1 cellular context compared by ENCODE assay signal in genomic region chr2:120468136-120468535, GRCh38.
A peak's percentile ranks its signal among the peaks of the same experiment; 100 is the strongest.
TF ChIP-seq lines count a peak whose summit lies in the region.

No MANE protein-coding gene starts in this region.

TF ChIP-seq in HepG2, 621 proteins besides CTCF, POLR2A, EP300 and RAD21 (continued from another document):
- TF ChIP-seq ZNF687 (CRISPR knock-in tag; IDR thresholded peaks at IDR 0.05) (peak; percentile 45), SNRNP70 (IDR thresholded peaks at IDR 0.05; ENCODE audit: low read depth, low read length) (no peak), TCF7 (IDR thresholded peaks at IDR 0.05; ENCODE audit: low read depth) (no peak), EHMT2 (IDR thresholded peaks at IDR 0.05; ENCODE audit: borderline replicate concordance, low read depth, low read length) (no peak), NRL (CRISPR knock-in tag; IDR thresholded peaks at IDR 0.05; ENCODE audit: borderline replicate concordance) (0 out of 2 replicates have a peak, but pooled peaks have one; percentile 45), RCOR2 (CRISPR knock-in tag; IDR thresholded peaks at IDR 0.05) (no peak), KDM5A (IDR thresholded peaks at IDR 0.05; ENCODE audit: borderline replicate concordance, low read length) (no peak), ZNF547 (CRISPR knock-in tag; IDR thresholded peaks at IDR 0.05) (0 out of 2 replicates have a peak, but pooled peaks have one; percentile 38), ZNF781 (CRISPR knock-in tag; IDR thresholded peaks at IDR 0.05; ENCODE audit: borderline replicate concordance, not compliant biosample characterization) (no peak), SYNCRIP (IDR thresholded peaks at IDR 0.05; ENCODE audit: insufficient read depth, low read depth, low read length) (no peak), ZNF143 (CRISPR knock-in tag; IDR thresholded peaks at IDR 0.05) (peak; percentile 51; the same call in 1 of the 2 replicates), ZNF530 (CRISPR knock-in tag; IDR thresholded peaks at IDR 0.05; ENCODE audit: low read depth) (no peak)
- TF ChIP-seq, protein P1, sequence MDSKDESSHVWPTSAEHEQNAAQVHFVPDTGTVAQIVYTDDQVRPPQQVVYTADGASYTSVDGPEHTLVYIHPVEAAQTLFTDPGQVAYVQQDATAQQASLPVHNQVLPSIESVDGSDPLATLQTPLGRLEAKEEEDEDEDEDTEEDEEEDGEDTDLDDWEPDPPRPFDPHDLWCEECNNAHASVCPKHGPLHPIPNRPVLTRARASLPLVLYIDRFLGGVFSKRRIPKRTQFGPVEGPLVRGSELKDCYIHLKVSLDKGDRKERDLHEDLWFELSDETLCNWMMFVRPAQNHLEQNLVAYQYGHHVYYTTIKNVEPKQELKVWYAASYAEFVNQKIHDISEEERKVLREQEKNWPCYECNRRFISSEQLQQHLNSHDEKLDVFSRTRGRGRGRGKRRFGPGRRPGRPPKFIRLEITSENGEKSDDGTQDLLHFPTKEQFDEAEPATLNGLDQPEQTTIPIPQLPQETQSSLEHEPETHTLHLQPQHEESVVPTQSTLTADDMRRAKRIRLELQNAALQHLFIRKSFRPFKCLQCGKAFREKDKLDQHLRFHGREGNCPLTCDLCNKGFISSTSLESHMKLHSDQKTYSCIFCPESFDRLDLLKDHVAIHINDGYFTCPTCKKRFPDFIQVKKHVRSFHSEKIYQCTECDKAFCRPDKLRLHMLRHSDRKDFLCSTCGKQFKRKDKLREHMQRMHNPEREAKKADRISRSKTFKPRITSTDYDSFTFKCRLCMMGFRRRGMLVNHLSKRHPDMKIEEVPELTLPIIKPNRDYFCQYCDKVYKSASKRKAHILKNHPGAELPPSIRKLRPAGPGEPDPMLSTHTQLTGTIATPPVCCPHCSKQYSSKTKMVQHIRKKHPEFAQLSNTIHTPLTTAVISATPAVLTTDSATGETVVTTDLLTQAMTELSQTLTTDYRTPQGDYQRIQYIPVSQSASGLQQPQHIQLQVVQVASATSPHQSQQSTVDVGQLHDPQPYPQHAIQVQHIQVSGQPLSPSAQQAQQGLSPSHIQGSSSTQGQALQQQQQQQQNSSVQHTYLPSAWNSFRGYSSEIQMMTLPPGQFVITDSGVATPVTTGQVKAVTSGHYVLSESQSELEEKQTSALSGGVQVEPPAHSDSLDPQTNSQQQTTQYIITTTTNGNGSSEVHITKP (CRISPR knock-in tag; IDR thresholded peaks at IDR 0.05; ENCODE audit: low read depth): no peak
- TF ChIP-seq, protein P2, sequence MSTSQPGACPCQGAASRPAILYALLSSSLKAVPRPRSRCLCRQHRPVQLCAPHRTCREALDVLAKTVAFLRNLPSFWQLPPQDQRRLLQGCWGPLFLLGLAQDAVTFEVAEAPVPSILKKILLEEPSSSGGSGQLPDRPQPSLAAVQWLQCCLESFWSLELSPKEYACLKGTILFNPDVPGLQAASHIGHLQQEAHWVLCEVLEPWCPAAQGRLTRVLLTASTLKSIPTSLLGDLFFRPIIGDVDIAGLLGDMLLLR (CRISPR knock-in tag; IDR thresholded peaks at IDR 0.05): no peak
- TF ChIP-seq, protein P3, sequence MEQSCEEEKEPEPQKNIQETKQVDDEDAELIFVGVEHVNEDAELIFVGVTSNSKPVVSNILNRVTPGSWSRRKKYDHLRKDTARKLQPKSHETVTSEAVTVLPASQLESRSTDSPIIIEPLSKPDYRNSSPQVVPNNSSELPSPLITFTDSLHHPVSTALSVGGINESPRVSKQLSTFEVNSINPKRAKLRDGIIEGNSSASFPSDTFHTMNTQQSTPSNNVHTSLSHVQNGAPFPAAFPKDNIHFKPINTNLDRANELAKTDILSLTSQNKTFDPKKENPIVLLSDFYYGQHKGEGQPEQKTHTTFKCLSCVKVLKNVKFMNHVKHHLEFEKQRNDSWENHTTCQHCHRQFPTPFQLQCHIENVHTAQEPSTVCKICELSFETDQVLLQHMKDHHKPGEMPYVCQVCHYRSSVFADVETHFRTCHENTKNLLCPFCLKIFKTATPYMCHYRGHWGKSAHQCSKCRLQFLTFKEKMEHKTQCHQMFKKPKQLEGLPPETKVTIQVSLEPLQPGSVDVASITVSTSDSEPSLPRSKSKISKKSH (CRISPR knock-in tag; IDR thresholded peaks at IDR 0.05; ENCODE audit: borderline replicate concordance): 0 out of 2 replicates have a peak, but pooled peaks have one; percentile 46
